26 cellular contexts compared by ENCODE assay signal in genomic region chr3:128884992-128885391, GRCh38.
"Had no signal": no experiment of that assay in that cellular context is flagged by ENCODE, and none has a peak within 500 bp of the region (broad histone marks: within the 10 kb centered on the region; RNA-seq: fewer than 3 reads in every experiment).

No MANE protein-coding gene starts in this region.

- H3K36me3 Mint-ChIP-seq: natural killer cell had no signal

- H3K4me3 Mint-ChIP-seq: activated B cell treated with CpG ODN at 0.5 μM for 24 hours; activated naive CD4-positive, alpha-beta T cell treated with anti-CD3 and anti-CD28 coated beads, Interleukin-2, amount 10 ng/mL, durations not matched to agents 7 days and 5 days; activated T-helper 1 cell treated with anti-CD3 and anti-CD28 coated beads, Interleukin-12 subunit alpha, Interleukin-12 subunit beta, Interleukin-2, Interleukin-4 antibody, amounts not matched to agents 30 ng/mL and 10 ng/mL and 1 ng/mL, durations not matched to agents 14 hours and 24 hours and 36 hours; central memory CD8-positive, alpha-beta T cell; dendritic cell treated with granulocyte-macrophage colony-stimulating factor and Interleukin-4, amounts not matched to agents 40 ng/mL and 50 ng/mL, for 4 days; endodermal cell; natural killer cell; stimulated activated memory B cell treated with anti-CD40 and anti-IgM and Interleukin-4, amounts not matched to agents 10 μg/mL and 1 μg/mL and 100 μg/mL, for 72 hours; stimulated activated naive CD8-positive, alpha-beta T cell treated with anti-CD3 and anti-CD28 coated beads, Interleukin-15, amount 100 ng/mL, for 72 hours; T-helper 2 cell treated with Interferon-gamma antibody and Interleukin-4, amounts not matched to agents 5 μg/mL and 100 μg/mL, for 36 hours; type B pancreatic cell had no signal

- H3K4me3 ChIP-seq: lower lobe of right lung, skin epidermis, uterus had no signal

- DNase-seq: activated B cell treated with CpG ODN at 0.5 μM for 24 hours; activated CD4-positive, alpha-beta T cell treated with anti-CD3 and anti-CD28 coated beads for 4 hours; activated CD4-positive, alpha-beta T cell treated with anti-CD3 and anti-CD28 coated beads, Interleukin-2, amount 50 U/mL, for 4 hours; activated gamma-delta T cell; activated naive CD4-positive, alpha-beta T cell treated with anti-CD3 and anti-CD28 coated beads, Interleukin-2, amount 10 ng/mL, durations not matched to agents 7 days and 5 days; endodermal cell; foreskin fibroblast; head of caudate nucleus; hippocampal formation; lower lobe of right lung; mesenchymal stem cell; natural killer cell; right cardiac atrium; stimulated activated CD4-positive, alpha-beta T cell treated with anti-CD3 and anti-CD28 coated beads, Interleukin-4, amount 100 ng/mL, for 24 hours; stimulated activated naive CD8-positive, alpha-beta T cell treated with anti-CD3 and anti-CD28 coated beads, Interleukin-15, amount 100 ng/mL, for 72 hours; substantia nigra; T-helper 1 cell; uterus had no signal

- H3K27me3 Mint-ChIP-seq: activated B cell treated with CpG ODN at 0.5 μM for 24 hours; activated naive CD4-positive, alpha-beta T cell treated with anti-CD3 and anti-CD28 coated beads, Interleukin-2, amount 10 ng/mL, durations not matched to agents 7 days and 5 days; central memory CD8-positive, alpha-beta T cell; dendritic cell treated with granulocyte-macrophage colony-stimulating factor and Interleukin-4, amounts not matched to agents 40 ng/mL and 50 ng/mL, for 4 days; stimulated activated memory B cell treated with anti-CD40 and anti-IgM and Interleukin-4, amounts not matched to agents 10 μg/mL and 1 μg/mL and 100 μg/mL, for 72 hours; stimulated activated naive CD8-positive, alpha-beta T cell treated with anti-CD3 and anti-CD28 coated beads, Interleukin-15, amount 100 ng/mL, for 72 hours; type B pancreatic cell had no signal

- H3K27ac ChIP-seq: lower lobe of right lung, skin epidermis, uterus had no signal

- H3K27me3 ChIP-seq: uterus had no signal

- H3K9me3 ChIP-seq: lower lobe of right lung, uterus had no signal

- H3K9me3 Mint-ChIP-seq: activated B cell treated with CpG ODN at 0.5 μM for 24 hours; activated naive CD4-positive, alpha-beta T cell treated with anti-CD3 and anti-CD28 coated beads, Interleukin-2, amount 10 ng/mL, durations not matched to agents 7 days and 5 days; activated T-helper 1 cell treated with anti-CD3 and anti-CD28 coated beads, Interleukin-12 subunit alpha, Interleukin-12 subunit beta, Interleukin-2, Interleukin-4 antibody, amounts not matched to agents 30 ng/mL and 10 ng/mL and 1 ng/mL, durations not matched to agents 14 hours and 24 hours and 36 hours; central memory CD8-positive, alpha-beta T cell; dendritic cell treated with granulocyte-macrophage colony-stimulating factor and Interleukin-4, amounts not matched to agents 40 ng/mL and 50 ng/mL, for 4 days; endodermal cell; natural killer cell; stimulated activated memory B cell treated with anti-CD40 and anti-IgM and Interleukin-4, amounts not matched to agents 10 μg/mL and 1 μg/mL and 100 μg/mL, for 72 hours; stimulated activated naive CD8-positive, alpha-beta T cell treated with anti-CD3 and anti-CD28 coated beads, Interleukin-15, amount 100 ng/mL, for 72 hours; T-helper 2 cell treated with Interferon-gamma antibody and Interleukin-4, amounts not matched to agents 5 μg/mL and 100 μg/mL, for 36 hours; type B pancreatic cell had no signal

- H3K27ac Mint-ChIP-seq: activated B cell treated with CpG ODN at 0.5 μM for 24 hours; activated naive CD4-positive, alpha-beta T cell treated with anti-CD3 and anti-CD28 coated beads, Interleukin-2, amount 10 ng/mL, durations not matched to agents 7 days and 5 days; activated T-helper 1 cell treated with anti-CD3 and anti-CD28 coated beads, Interleukin-12 subunit alpha, Interleukin-12 subunit beta, Interleukin-2, Interleukin-4 antibody, amounts not matched to agents 30 ng/mL and 10 ng/mL and 1 ng/mL, durations not matched to agents 14 hours and 24 hours and 36 hours; dendritic cell treated with granulocyte-macrophage colony-stimulating factor and Interleukin-4, amounts not matched to agents 40 ng/mL and 50 ng/mL, for 4 days; endodermal cell; natural killer cell; stimulated activated memory B cell treated with anti-CD40 and anti-IgM and Interleukin-4, amounts not matched to agents 10 μg/mL and 1 μg/mL and 100 μg/mL, for 72 hours; T-helper 2 cell treated with Interferon-gamma antibody and Interleukin-4, amounts not matched to agents 5 μg/mL and 100 μg/mL, for 36 hours; type B pancreatic cell had no signal

- H3K36me3 ChIP-seq: uterus had no signal

- ATAC-seq: esophagus mucosa; lower lobe of right lung; natural killer cell; right cardiac atrium; stimulated activated memory B cell treated with anti-CD40 and anti-IgM and Interleukin-4, amounts not matched to agents 10 μg/mL and 1 μg/mL and 100 μg/mL, for 72 hours; stimulated activated naive CD8-positive, alpha-beta T cell treated with anti-CD3 and anti-CD28 coated beads, Interleukin-15, amount 100 ng/mL, for 72 hours had no signal
